In genomic region chr12:93569301-93569655, GRCh38 we compare ENCODE assay signal across 8 cellular contexts. TPM values are rescaled to one million over a fixed set of nuclear protein-coding genes. Genes with fewer than 3 reads are reported as not detected.
DNase-seq lines count a peak whose midpoint lies in the region; ATAC-seq and TF ChIP-seq lines count a peak whose summit lies in the region.

No MANE protein-coding gene starts in this region.

- peak overlapping the region; percentile 86 for H3K4me3 Mint-ChIP-seq in stimulated activated naive CD8-positive, alpha-beta T cell treated with anti-CD3 and anti-CD28 coated beads, Interleukin-15, Interleukin-2, amounts not matched to agents 100 ng/mL and 50 ng/mL, for 24 hours

- no peaks in the 10 kb centered on the region for H3K27me3 ChIP-seq in ascending aorta

- H3K27ac ChIP-seq in ascending aorta (no peak overlapping the region), mesodermal cell (ENCODE audit: low read depth, low read length, severe bottlenecking) (no peak overlapping the region)

- peaks cover 7% of the 10 kb centered on the region for H3K36me3 Mint-ChIP-seq in stimulated activated naive CD8-positive, alpha-beta T cell treated with anti-CD3 and anti-CD28 coated beads, Interleukin-15, Interleukin-2, amounts not matched to agents 100 ng/mL and 50 ng/mL, for 24 hours (ENCODE audit: low read depth)

- H3K27me3 Mint-ChIP-seq in stimulated activated naive CD8-positive, alpha-beta T cell treated with anti-CD3 and anti-CD28 coated beads, Interleukin-15, Interleukin-2, amounts not matched to agents 100 ng/mL and 50 ng/mL, for 24 hours, result peaks cover 23% of the 10 kb centered on the region

- peaks cover 30% of the 10 kb centered on the region for H3K4me1 Mint-ChIP-seq in stimulated activated naive CD8-positive, alpha-beta T cell treated with anti-CD3 and anti-CD28 coated beads, Interleukin-15, Interleukin-2, amounts not matched to agents 100 ng/mL and 50 ng/mL, for 24 hours (ENCODE audit: low read depth)

- H3K9me3 Mint-ChIP-seq in stimulated activated naive CD8-positive, alpha-beta T cell treated with anti-CD3 and anti-CD28 coated beads, Interleukin-15, Interleukin-2, amounts not matched to agents 100 ng/mL and 50 ng/mL, for 24 hours, result no peaks in the 10 kb centered on the region

- H3K9me3 ChIP-seq in ascending aorta (no peaks in the 10 kb centered on the region), mesodermal cell (ENCODE audit: control insufficient read depth, low read length) (no peaks in the 10 kb centered on the region)

- no peak for DNase-seq in stimulated activated naive CD8-positive, alpha-beta T cell treated with anti-CD3 and anti-CD28 coated beads, Interleukin-15, Interleukin-2, amounts not matched to agents 100 U/mL and 50 U/mL, for 24 hours
- DNase-seq in ascending aorta (ENCODE audit: low spot score in 2 of 2), result no peak
- DNase-seq in NCI-H524 treated with DMSO at 0.1 percent for 48 hours (lab: John Stamatoyannopoulos, UW), result no peak
- DNase-seq in activated CD4-positive, alpha-beta T cell treated with anti-CD3 and anti-CD28 coated beads, Interleukin-2, amount 50 U/mL, for 4 hours, result no peak
- no peak for DNase-seq in hepatic stellate cell (ENCODE audit: low spot score)

- WGBS in mesodermal cell (ENCODE audit: insufficient coverage in 2 of 2), 2 experiments, result 0% methylated on average over 4 of the region's 6 CpGs; no CpG with 5 or more reads in 1 of the 2 experiments

- no peak for ATAC-seq in stimulated activated naive CD8-positive, alpha-beta T cell treated with anti-CD3 and anti-CD28 coated beads, Interleukin-15, Interleukin-2, amounts not matched to agents 100 U/mL and 50 U/mL, for 24 hours
- no peak for ATAC-seq in GM18861 (IDR thresholded peaks at IDR 0.05; ENCODE audit: unreplicated experiment)

- peak overlapping the region; percentile 88 to 90 for H3K4me3 ChIP-seq in ascending aorta
- H3K4me3 ChIP-seq in mesodermal cell (ENCODE audit: extremely low read depth, insufficient read depth, low read length, poor library complexity, severe bottlenecking), result peak overlapping the region; percentile 78

- intact Hi-C loops in ascending aorta (cut with DNase I), result loop anchor here (1.0 to 2.0 kb wide), 4 partner anchors 66 to 506 kb away; no protein-coding TSS in a partner anchor

- no peak for TF ChIP-seq CTCF in ascending aorta (IDR thresholded peaks at IDR 0.05)

- H3K4me1 ChIP-seq in ascending aorta, result no peaks in the 10 kb centered on the region
- H3K4me1 ChIP-seq in mesodermal cell (ENCODE audit: control insufficient read depth, insufficient read depth, low read length, poor library complexity, severe bottlenecking), result no peaks in the 10 kb centered on the region

- H3K36me3 ChIP-seq in ascending aorta (no peaks in the 10 kb centered on the region), mesodermal cell (ENCODE audit: control insufficient read depth, insufficient read depth, low read length) (peaks cover 20% of the 10 kb centered on the region)

- H3K27ac Mint-ChIP-seq in stimulated activated naive CD8-positive, alpha-beta T cell treated with anti-CD3 and anti-CD28 coated beads, Interleukin-15, Interleukin-2, amounts not matched to agents 100 ng/mL and 50 ng/mL, for 24 hours, result no peak overlapping the region

RNA-seq across cellular contexts. Expression of gene SOCS2, which starts 3.2 kb away (rescaled TPM):
- total RNA-seq in ascending aorta, result 95.8 TPM
- 47.1 TPM for polyA plus RNA-seq in mesodermal cell (2013, experiment 1 of 2)
- 46.3 TPM for polyA plus RNA-seq in mesodermal cell (2013, experiment 2 of 2)
